Comparison of ENCODE assay signal across 15 cellular contexts in the genomic region with DNA sequence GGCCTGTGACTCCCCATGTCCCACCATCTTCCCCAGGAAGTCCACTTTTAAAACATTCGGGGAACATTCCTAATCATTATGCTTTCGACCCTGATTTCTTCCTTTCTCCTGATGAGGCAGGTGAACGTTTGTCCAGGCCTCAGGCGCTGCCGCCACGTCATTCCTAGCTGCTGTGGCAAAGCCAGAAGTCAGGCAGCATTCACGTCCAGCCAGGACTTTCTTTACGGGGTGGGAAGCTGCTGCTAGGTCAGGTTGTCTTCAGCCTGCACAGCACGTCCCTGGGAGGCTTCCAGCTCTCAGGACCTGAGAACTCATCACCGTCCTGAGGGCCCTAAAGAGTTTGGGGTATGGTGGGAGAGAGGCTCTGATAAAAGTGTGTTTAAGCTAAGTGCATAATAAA. TPM values are rescaled to one million over a fixed set of nuclear protein-coding genes. Genes with fewer than 3 reads are reported as not detected.
DNase-seq lines count a peak whose midpoint lies in the region; ATAC-seq and TF ChIP-seq lines count a peak whose summit lies in the region.
"Had no signal": no experiment of that assay in that cellular context is flagged by ENCODE, and none has a peak within 500 bp of the region (broad histone marks: within the 10 kb centered on the region; RNA-seq: fewer than 3 reads in every experiment).

No MANE protein-coding gene starts in this region.

- no peaks in the 10 kb centered on the region for H3K9me3 ChIP-seq in upper lobe of right lung
- H3K9me3 ChIP-seq: A549, BE2C had no signal

- H3K27me3 Mint-ChIP-seq in WTC11 (ENCODE audit: low read depth) = no peaks in the 10 kb centered on the region

- H3K27ac ChIP-seq in upper lobe of right lung = no peak overlapping the region
- H3K27ac ChIP-seq: A549, C4-2B had no signal

- H3K36me3 Mint-ChIP-seq in WTC11 = 0 out of 2 replicates have a peak, but pooled peaks cover 2% of the 10 kb centered on the region
- H3K36me3 Mint-ChIP-seq: CD4-positive, alpha-beta memory T cell had no signal

- peaks cover 7% of the 10 kb centered on the region for H3K9me3 Mint-ChIP-seq in WTC11
- H3K9me3 Mint-ChIP-seq: CD4-positive, alpha-beta memory T cell had no signal

- peak overlapping the region; percentile 13; the same call in 1 of the 2 replicates for H3K27ac Mint-ChIP-seq in WTC11
- H3K27ac Mint-ChIP-seq: CD4-positive, alpha-beta memory T cell; GM23338 had no signal

- ATAC-seq in WTC11 (no peak), upper lobe of right lung (no peak), GM18519 (IDR thresholded peaks at IDR 0.05; ENCODE audit: low FRiP score, unreplicated experiment) (no peak), GM21526 (IDR thresholded peaks at IDR 0.05; ENCODE audit: low FRiP score, unreplicated experiment) (no peak)
- ATAC-seq: A549, GM23338 had no signal

- DNase-seq in WTC11 (ENCODE audit: low spot score) = peak; percentile 4
- DNase-seq in islet precursor cell = peak; percentile 34
- peak; percentile 64 for DNase-seq in posterior vena cava (ENCODE audit: low spot score)
- peak; percentile 32 for DNase-seq in upper lobe of right lung
- no peak for DNase-seq in activated naive CD4-positive, alpha-beta T cell treated with anti-CD3 and anti-CD28 coated beads, Interleukin-2, amount 50 U/mL, for 16 hours
- DNase-seq: CD4-positive, alpha-beta memory T cell; DMS153; GF-D8 had no signal

- H3K27me3 ChIP-seq in upper lobe of right lung = no peaks in the 10 kb centered on the region

- TF ChIP-seq CTCF in WTC11 (IDR thresholded peaks at IDR 0.05) (no peak), upper lobe of right lung (IDR thresholded peaks at IDR 0.05) (no peak)

- H3K4me1 ChIP-seq in upper lobe of right lung = no peaks in the 10 kb centered on the region
- H3K4me1 ChIP-seq: A549, BE2C had no signal

- H3K36me3 ChIP-seq in upper lobe of right lung = no peaks in the 10 kb centered on the region
- H3K36me3 ChIP-seq: BE2C had no signal

- no peak overlapping the region for H3K4me3 ChIP-seq in upper lobe of right lung
- H3K4me3 ChIP-seq: A549, GM23338 had no signal

- intact Hi-C loops in posterior vena cava (cut with DNase I) = no loop called here
- intact Hi-C loops in upper lobe of right lung (cut with DNase I) = no loop called here

- H3K4me1 Mint-ChIP-seq in WTC11 = peaks cover 2% of the 10 kb centered on the region; the same call in 1 of the 2 replicates

- no peak overlapping the region for H3K4me3 Mint-ChIP-seq in WTC11
- H3K4me3 Mint-ChIP-seq: CD4-positive, alpha-beta memory T cell; GM23338; H9 had no signal

- POLR2A ChIA-PET in WTC11 (lab: Charles Lee) = no interaction called here

- CTCF ChIA-PET in WTC11 (lab: Charles Lee) = interaction anchor here (1.0 to 3.3 kb wide), 4 partner anchors 22 to 261 kb away, joined by 3 to 13 read pairs (median 4); no protein-coding TSS in a partner anchor

TF ChIP-seq in WTC11, 78 proteins besides CTCF, POLR2A, EP300 and RAD21:
- TF ChIP-seq SMAD4 (CRISPR knock-in tag; IDR thresholded peaks at IDR 0.05) (no peak), MXD4 (CRISPR knock-in tag; IDR thresholded peaks at IDR 0.05; ENCODE audit: borderline replicate concordance) (no peak)
TF ChIP-seq in WTC11: peak in this region for 0.

RNA-seq across cellular contexts. Expression of a gene that starts 7.8 kb away (rescaled TPM):
- not detected in 3 replicates for total RNA-seq in WTC11 (2021)
- total RNA-seq in posterior vena cava = not detected
- not detected for total RNA-seq in upper lobe of right lung
- total RNA-seq: CD4-positive, alpha-beta memory T cell; GM23338; H9 had no signal

RNA-seq across cellular contexts. Expression of a gene that starts 19.1 kb away (rescaled TPM):
- total RNA-seq in WTC11 (2021) (0.16 TPM in 1 of 3 replicates, not detected in the others), posterior vena cava (not detected), upper lobe of right lung (not detected)
- total RNA-seq: CD4-positive, alpha-beta memory T cell; GM23338; H9 had no signal

RNA-seq across cellular contexts. Expression of a gene that starts 26.4 kb away (rescaled TPM):
- total RNA-seq in WTC11 (2021) = not detected in 3 replicates
- not detected for total RNA-seq in posterior vena cava
- total RNA-seq in upper lobe of right lung = not detected
- total RNA-seq: CD4-positive, alpha-beta memory T cell; GM23338; H9 had no signal

RNA-seq across cellular contexts. Expression of a gene that starts 41.4 kb away (rescaled TPM):
- total RNA-seq in WTC11 (2021) (not detected in 3 replicates), posterior vena cava (not detected), upper lobe of right lung (not detected)
- total RNA-seq: CD4-positive, alpha-beta memory T cell; GM23338; H9 had no signal

RNA-seq across cellular contexts. Expression of a gene that starts 48.2 kb away (rescaled TPM):
- not detected in 3 replicates for total RNA-seq in WTC11 (2021)
- total RNA-seq in posterior vena cava = not detected
- total RNA-seq in upper lobe of right lung = not detected
- total RNA-seq: CD4-positive, alpha-beta memory T cell; GM23338; H9 had no signal
